8 cellular contexts compared by ENCODE assay signal in the genomic region with DNA sequence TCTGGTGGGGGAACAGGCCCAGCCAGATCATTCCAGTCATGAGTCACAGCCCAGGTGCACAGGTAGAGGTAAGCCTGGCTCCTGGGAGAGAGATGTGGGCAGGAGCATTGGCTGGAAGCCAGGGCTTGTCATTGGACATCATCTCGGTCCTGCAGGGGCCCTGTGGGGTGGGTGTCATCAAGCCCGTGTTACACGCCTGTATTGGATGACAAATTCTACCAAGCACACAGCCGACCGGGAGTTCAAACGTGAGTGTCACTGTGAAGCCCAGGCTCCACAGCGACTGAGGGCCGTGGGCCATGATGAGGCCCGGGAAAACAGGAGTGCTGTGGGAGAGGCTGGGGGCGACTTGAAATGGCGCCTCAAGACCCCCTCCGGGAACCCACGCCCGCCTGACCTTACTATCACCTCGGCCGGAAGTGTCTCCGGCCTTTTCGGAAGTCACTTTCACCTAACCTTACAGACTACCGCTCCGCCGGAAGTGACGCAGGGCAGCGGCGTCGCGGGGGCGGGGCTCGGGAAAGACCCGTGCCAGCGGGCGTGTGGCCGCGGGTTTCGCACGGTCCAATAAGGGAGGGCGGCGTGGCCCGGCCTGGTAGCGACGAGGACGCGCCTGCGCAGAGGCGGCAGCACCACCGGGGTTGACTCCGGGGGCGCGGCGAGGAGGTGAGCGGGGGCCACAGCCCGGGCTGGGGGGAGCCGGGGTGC. TPM values are rescaled to one million over a fixed set of nuclear protein-coding genes. Genes with fewer than 3 reads are reported as not detected.
DNase-seq lines count a peak whose midpoint lies in the region; ATAC-seq and TF ChIP-seq lines count a peak whose summit lies in the region.

FKBP2 (plus strand) TSS at position 629 of the 708 bp plus-strand sequence. CDS start 1,293 bp downstream, outside the sequence.

- H3K56ac ChIP-seq in IMR-90 (ENCODE audit: extremely low read depth, insufficient read depth, low read length) = peak within 1 kb of the TSS; percentile 55; the same call in 1 of the 2 replicates

- peak within 1 kb of the TSS; percentile 73 for H2AK5ac ChIP-seq in IMR-90 (ENCODE audit: low read depth, low read length)

- CTCF ChIA-PET in IMR-90 (lab: Yijun Ruan, JAX) (interaction anchor here (0.6 to 2.5 kb wide), 3 partner anchors 36 to 882 kb away, joined by 3 to 8 read pairs (median 5); no protein-coding TSS in a partner anchor), OCI-LY7 (lab: Charles Lee; ENCODE audit: unreplicated experiment) (interaction anchor here (0.6 to 0.9 kb wide), 4 partner anchors 35 to 1372 kb away, joined by 3 to 4 read pairs (median 3); no protein-coding TSS in a partner anchor)

- DNase-seq in DMS 273 treated with DMSO at 0.1 percent for 48 hours (lab: John Stamatoyannopoulos, UW) = peak; percentile 75
- DNase-seq in IMR-90 = peak; percentile 95
- DNase-seq in OCI-LY7 (ENCODE audit: low spot score) = peak; percentile 98
- peak; percentile 98 for DNase-seq in activated T-cell treated with anti-CD3 and anti-CD28 coated beads for 24 hours (ENCODE audit: low read depth)
- peak; percentile 97 for DNase-seq in epidermal melanocyte (ENCODE audit: insufficient read length, low spot score)
- DNase-seq in mucosa of descending colon = peak; percentile 97 to 99 (median 99)
- peak; percentile 96 for DNase-seq in stimulated activated CD8-positive, alpha-beta memory T cell treated with anti-CD3 and anti-CD28 coated beads, Interleukin-4, amount 100 ng/mL, for 24 hours (ENCODE audit: low read depth)

- H3K4me2 ChIP-seq in IMR-90 (ENCODE audit: low read depth, low read length) (peak within 1 kb of the TSS; percentile 97), OCI-LY7 (ENCODE audit: low read length) (peak within 1 kb of the TSS; percentile 98)

- peak within 1 kb of the TSS; percentile 85 for H3K4me3 ChIP-seq in IMR-90 (ENCODE audit: insufficient read depth, low read depth, low read length)
- peak within 1 kb of the TSS; percentile 81 for H3K4me3 ChIP-seq in OCI-LY7 (ENCODE audit: low read depth, low read length, poor library complexity, severe bottlenecking)
- peak within 1 kb of the TSS; percentile 86 for H3K4me3 ChIP-seq in mucosa of descending colon

- H3K79me1 ChIP-seq in IMR-90 (ENCODE audit: low read depth in 1 of 2, low read length in 2 of 2) = peaks cover 23 to 42% of the 10 kb centered on the region in 2 experiments; a peak in 3 of 4 replicates

- TF ChIP-seq CTCF in IMR-90 (conservative IDR thresholded peaks at IDR 0.05; ENCODE audit: low read depth, low read length) = no peak
- TF ChIP-seq CTCF in OCI-LY7 (conservative IDR thresholded peaks at IDR 0.05; ENCODE audit: low read length) = no peak
- TF ChIP-seq CTCF in mucosa of descending colon (IDR thresholded peaks at IDR 0.05) = no peak

- peak within 1 kb of the TSS; percentile 91 for H3K14ac ChIP-seq in IMR-90 (replicated peaks; ENCODE audit: low read depth, low read length)

- POLR2A ChIA-PET in IMR-90 (lab: Charles Lee; ENCODE audit: unreplicated experiment) = interaction anchor here (0.6 to 1.1 kb wide), 2 partner anchors 36 to 55 kb away, joined by 3 to 24 read pairs; no protein-coding TSS in a partner anchor
- POLR2A ChIA-PET in OCI-LY7 (lab: Charles Lee) = interaction anchor here (0.7 to 2.5 kb wide), 7 partner anchors 8 to 77 kb away, joined by 3 to 27 read pairs (median 6); partner anchors contain the start of genes FERMT3, NUDT22, PRDX5 and TRMT112

- peak within 1 kb of the TSS; percentile 99 for H2AFZ ChIP-seq in IMR-90 (replicated peaks; ENCODE audit: low read length, poor library complexity)
- H2AFZ ChIP-seq in OCI-LY7 (ENCODE audit: low read length) = no peak within 1 kb of the TSS; the same call in 1 of the 2 replicates

- H4K20me1 ChIP-seq in IMR-90 (ENCODE audit: insufficient read depth, low read length) = peaks cover 21% of the 10 kb centered on the region
- H4K20me1 ChIP-seq in OCI-LY7 (ENCODE audit: insufficient read depth, low read length) = no peaks in the 10 kb centered on the region

- H2BK20ac ChIP-seq in IMR-90 (ENCODE audit: low read depth, low read length) = no peak within 1 kb of the TSS

- ATAC-seq in GM21528 (IDR thresholded peaks at IDR 0.05; ENCODE audit: low FRiP score, unreplicated experiment) (peak; percentile 49), IMR-90 (ENCODE audit: low read depth) (peak; percentile 70), mucosa of descending colon (peak; percentile 69)

- no peaks in the 10 kb centered on the region for H3K27me3 ChIP-seq in IMR-90 (ENCODE audit: control insufficient read depth, insufficient read depth, low read length)

- H3K36me3 ChIP-seq in IMR-90 (ENCODE audit: control insufficient read depth, insufficient read depth, low read length) (peaks cover 31% of the 10 kb centered on the region), OCI-LY7 (ENCODE audit: insufficient read depth, low read length) (peaks cover 47% of the 10 kb centered on the region), mucosa of descending colon (ENCODE audit: low read depth) (no peaks in the 10 kb centered on the region)

- peak within 1 kb of the TSS; percentile 83 for H4K91ac ChIP-seq in IMR-90 (ENCODE audit: insufficient read depth, low read depth, low read length)

- TF ChIP-seq RAD21 in IMR-90 (IDR thresholded peaks at IDR 0.05; ENCODE audit: low read length) = no peak

- H3K9me3 ChIP-seq in IMR-90 (ENCODE audit: control insufficient read depth, insufficient read depth, low read length) (no peaks in the 10 kb centered on the region), OCI-LY7 (ENCODE audit: low read length) (no peaks in the 10 kb centered on the region), mucosa of descending colon (no peaks in the 10 kb centered on the region)

- H3K4ac ChIP-seq in IMR-90 (ENCODE audit: low read depth, low read length) = peak within 1 kb of the TSS; percentile 94

- peak within 1 kb of the TSS; percentile 47 for H3K18ac ChIP-seq in IMR-90 (ENCODE audit: low read depth, low read length)

- in situ Hi-C loops in IMR-90 (cut with MboI; ENCODE audit: low sequenced_read_pairs) = no loop called here

- peak within 1 kb of the TSS; percentile 74 for H3K9ac ChIP-seq in IMR-90 (ENCODE audit: low read depth, low read length)

- peak within 1 kb of the TSS; percentile 35; the same call in 2 of the 3 replicates for H2BK15ac ChIP-seq in IMR-90 (ENCODE audit: low read depth, low read length)

- H3K23ac ChIP-seq in IMR-90 (ENCODE audit: low read depth, low read length) = peak within 1 kb of the TSS; percentile 61; the same call in 1 of the 2 replicates

- TF ChIP-seq POLR2A in IMR-90 (IDR thresholded peaks at IDR 0.05; ENCODE audit: low read depth, low read length) = peak; percentile 84

- BruUV-seq in IMR-90 (replicated peaks; lab: Mats Ljungman, UMichigan) = no TSS peak
- TSS peak; percentile 97 for BruUV-seq in OCI-LY7 (replicated peaks; lab: Mats Ljungman, UMichigan)

- peak within 1 kb of the TSS; percentile 89 for H3K27ac ChIP-seq in IMR-90 (ENCODE audit: insufficient read depth, low read length)
- peak within 1 kb of the TSS; percentile 91 for H3K27ac ChIP-seq in OCI-LY7 (ENCODE audit: low read depth, low read length, poor library complexity, severe bottlenecking)

- H3K9me2 ChIP-seq in OCI-LY7 (ENCODE audit: insufficient read depth, low read length) = no peaks in the 10 kb centered on the region

- peaks cover 14% of the 10 kb centered on the region for H3K9me1 ChIP-seq in IMR-90 (ENCODE audit: insufficient read depth, low read length)

- peak within 1 kb of the TSS; percentile 92 for H2BK5ac ChIP-seq in IMR-90 (ENCODE audit: low read depth, low read length, poor library complexity, severe bottlenecking)

- WGBS in IMR-90 (ENCODE audit: extremely low coverage in 2 of 2, insufficient read length in 1 of 2), 2 experiments = 0% methylated on average over 20 of the region's 52 CpGs; no CpG with 5 or more reads in 1 of the 2 experiments

- intact Hi-C loops in IMR-90 (cut with micrococcal nuclease) = loop anchor here (2.0 kb wide), 1 partner anchor 54 kb away; the partner anchor contains the start of gene STIP1
- intact Hi-C loops in OCI-LY7 (cut with micrococcal nuclease; ENCODE audit: unreplicated experiment) = loop anchor here (1.0 to 2.0 kb wide), 4 partner anchors 10 to 64 kb away; partner anchors contain the start of genes DNAJC4, ESRRA, FERMT3 and STIP1
- intact Hi-C loops in mucosa of descending colon (cut with DNase I, micrococcal nuclease) = loop anchor here in 1 of 2 donors (10.0 kb wide), 1 partner anchor 56 kb away; the partner anchor contains the start of gene STIP1

- H2BK120ac ChIP-seq in IMR-90 (ENCODE audit: low read depth, low read length) = peak within 1 kb of the TSS; percentile 82

- dilution Hi-C loops in IMR-90 (cut with HindIII; ENCODE audit: low sequenced_read_pairs, unreplicated experiment) = no loop called here

- peak within 1 kb of the TSS; percentile 90 for H4K5ac ChIP-seq in IMR-90 (ENCODE audit: low read depth, low read length)

- H3K4me1 ChIP-seq in IMR-90 (ENCODE audit: control insufficient read depth, insufficient read depth, low read length) = peaks cover 15% of the 10 kb centered on the region
- H3K4me1 ChIP-seq in OCI-LY7 (ENCODE audit: insufficient read depth, low read length, poor library complexity, severe bottlenecking) = peaks cover 49% of the 10 kb centered on the region
- H3K4me1 ChIP-seq in mucosa of descending colon (ENCODE audit: low read depth) = peaks cover 50% of the 10 kb centered on the region

- peak within 1 kb of the TSS; percentile 96 to 99 for H4K8ac ChIP-seq in IMR-90 (ENCODE audit: low read depth in 2 of 2, low read length in 2 of 2)

- peaks cover 21% of the 10 kb centered on the region for H3K79me2 ChIP-seq in OCI-LY7 (ENCODE audit: insufficient read depth, low read depth, low read length)

- H2AK9ac ChIP-seq in IMR-90 (replicated peaks; ENCODE audit: low read depth, low read length, poor library complexity) = peak within 1 kb of the TSS; percentile 98

TF ChIP-seq in IMR-90, 13 proteins besides CTCF, POLR2A, EP300 and RAD21 (continues in another document):
- no peak for TF ChIP-seq FOS (IDR thresholded peaks at IDR 0.05; ENCODE audit: low read depth, low read length)
- TF ChIP-seq, protein P1, sequence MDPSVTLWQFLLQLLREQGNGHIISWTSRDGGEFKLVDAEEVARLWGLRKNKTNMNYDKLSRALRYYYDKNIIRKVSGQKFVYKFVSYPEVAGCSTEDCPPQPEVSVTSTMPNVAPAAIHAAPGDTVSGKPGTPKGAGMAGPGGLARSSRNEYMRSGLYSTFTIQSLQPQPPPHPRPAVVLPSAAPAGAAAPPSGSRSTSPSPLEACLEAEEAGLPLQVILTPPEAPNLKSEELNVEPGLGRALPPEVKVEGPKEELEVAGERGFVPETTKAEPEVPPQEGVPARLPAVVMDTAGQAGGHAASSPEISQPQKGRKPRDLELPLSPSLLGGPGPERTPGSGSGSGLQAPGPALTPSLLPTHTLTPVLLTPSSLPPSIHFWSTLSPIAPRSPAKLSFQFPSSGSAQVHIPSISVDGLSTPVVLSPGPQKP (IDR thresholded peaks at IDR 0.05; ENCODE audit: borderline replicate concordance, low read depth, low read length) = no peak
- peak; percentile 94 for TF ChIP-seq BHLHE40 (IDR thresholded peaks at IDR 0.05; ENCODE audit: low read depth, low read length)

RNA-seq across cellular contexts. Expression of gene FKBP2, which starts in this region (rescaled TPM):
- total RNA-seq in IMR-90 (2012; rRNA removed) = 36.2 and 62.5 TPM in 2 replicates
- 68.6 and 76.4 TPM in 2 replicates for polyA plus RNA-seq in IMR-90 (2012; rRNA removed)
- 114 and 135 TPM in 2 replicates for polyA plus RNA-seq in IMR-90 (2012; cell fraction: cytosol; rRNA removed)
- 46.8 and 53.6 TPM in 2 replicates for polyA plus RNA-seq in IMR-90 (2012; cell fraction: nucleus; rRNA removed; ENCODE audit: low replicate concordance)
- total RNA-seq in OCI-LY7 (2014; rRNA removed; shearing (Covaris generic)) = 57.3 and 70.6 TPM in 2 replicates
- 39.7 and 45.5 TPM in 2 replicates for total RNA-seq in OCI-LY7 (2022)
- total RNA-seq in mucosa of descending colon = 10 to 100 TPM; 67.5 to 91.0 (median 75.8) TPM

Comparison
In these comparisons a context has a peak if more than half of its experiments do, and no peak if none do; other contexts are left out.
1. Peak in every context shown above with its lines: DNase-seq, ATAC-seq, H3K4me3 ChIP-seq and H3K27ac ChIP-seq.